13 cellular contexts compared by ENCODE assay signal in genomic region chr12:6225630-6226001, GRCh38. TPM values are rescaled to one million over a fixed set of nuclear protein-coding genes. Genes with fewer than 3 reads are reported as not detected.
A peak's percentile ranks its signal among the peaks of the same experiment; 100 is the strongest.
DNase-seq lines count a peak whose midpoint lies in the region; ATAC-seq and TF ChIP-seq lines count a peak whose summit lies in the region.
"Had no signal": no experiment of that assay in that cellular context is flagged by ENCODE, and none has a peak within 500 bp of the region (broad histone marks: within the 10 kb centered on the region; RNA-seq: fewer than 3 reads in every experiment).

No MANE protein-coding gene starts in this region.

- TF ChIP-seq CTCF in GM23338 (conservative IDR thresholded peaks at IDR 0.05; ENCODE audit: low read depth in 2 of 2) = no peak
- TF ChIP-seq CTCF in right lobe of liver (IDR thresholded peaks at IDR 0.05) = no peak
- no peak for TF ChIP-seq CTCF in stomach (IDR thresholded peaks at IDR 0.05)

- peaks cover 83% of the 10 kb centered on the region for H3K79me2 ChIP-seq in GM23338 (replicated peaks; ENCODE audit: insufficient read depth)

- CTCF ChIA-PET in CD4-positive, alpha-beta memory T cell (lab: Charles Lee; ENCODE audit: partially characterized antibody) = no interaction called here

- no peak for TF ChIP-seq EP300 in stomach (IDR thresholded peaks at IDR 0.05)

- no peaks in the 10 kb centered on the region for H3K9me2 ChIP-seq in GM23338 (ENCODE audit: insufficient read depth)

- peak overlapping the region; percentile 21; the same call in 1 of the 2 replicates for H3K27ac Mint-ChIP-seq in GM23338
- H3K27ac Mint-ChIP-seq in CD4-positive, alpha-beta memory T cell = no peak overlapping the region
- H3K27ac Mint-ChIP-seq in stimulated activated naive B cell treated with anti-CD40 and anti-IgM and Interleukin-4, amounts not matched to agents 10 μg/mL and 1 μg/mL and 100 μg/mL, for 72 hours = no peak overlapping the region
- H3K27ac Mint-ChIP-seq: CD4-positive, alpha-beta T cell had no signal

- H3K27ac ChIP-seq in GM23338 (ENCODE audit: low read depth) = peak overlapping the region; percentile 68; the same call in 1 of the 2 replicates
- peak overlapping the region; percentile 95 for H3K27ac ChIP-seq in cingulate gyrus (ENCODE audit: low read depth, low read length)
- H3K27ac ChIP-seq in right lobe of liver = peak overlapping the region; percentile 30 to 85 (median 79)
- peak overlapping the region; percentile 43 to 99 (median 90) for H3K27ac ChIP-seq in stomach
- no peak overlapping the region for H3K27ac ChIP-seq in CD4-positive, alpha-beta memory T cell (ENCODE audit: low read depth, low read length)
- H3K27ac ChIP-seq: KMS-11 had no signal

- H3K36me3 ChIP-seq in GM23338 (ENCODE audit: insufficient read depth) (peaks cover 13% of the 10 kb centered on the region), right lobe of liver (no peaks in the 10 kb centered on the region), stomach (peaks cover 0 to 19% (median 4%) of the 10 kb centered on the region in 4 donors)
- no peaks in the 10 kb centered on the region for H3K36me3 ChIP-seq in CD4-positive, alpha-beta memory T cell (ENCODE audit: insufficient read depth, low read length)

- no peaks in the 10 kb centered on the region for H3K27me3 ChIP-seq in GM23338 (ENCODE audit: insufficient read depth)
- H3K27me3 ChIP-seq in right lobe of liver = no peaks in the 10 kb centered on the region
- H3K27me3 ChIP-seq in stomach = no peaks in the 10 kb centered on the region
- no peaks in the 10 kb centered on the region for H3K27me3 ChIP-seq in CD4-positive, alpha-beta memory T cell (ENCODE audit: insufficient read depth, low read length)

- H3F3A ChIP-seq in GM23338 (replicated peaks; ENCODE audit: low read depth) = peaks cover 7% of the 10 kb centered on the region; the same call in 1 of the 2 replicates

- H3K9me3 ChIP-seq in right lobe of liver = no peaks in the 10 kb centered on the region
- H3K9me3 ChIP-seq in stomach = no peaks in the 10 kb centered on the region
- no peaks in the 10 kb centered on the region for H3K9me3 ChIP-seq in CD4-positive, alpha-beta memory T cell (ENCODE audit: control insufficient read depth in 1 of 2, low read length in 2 of 2)
- H3K9me3 ChIP-seq: HAP-1 had no signal

- no peaks in the 10 kb centered on the region for H3K9me3 Mint-ChIP-seq in GM23338
- H3K9me3 Mint-ChIP-seq in CD4-positive, alpha-beta memory T cell = no peaks in the 10 kb centered on the region
- H3K9me3 Mint-ChIP-seq in stimulated activated naive B cell treated with anti-CD40 and anti-IgM and Interleukin-4, amounts not matched to agents 10 μg/mL and 1 μg/mL and 100 μg/mL, for 72 hours = no peaks in the 10 kb centered on the region
- H3K9me3 Mint-ChIP-seq: CD4-positive, alpha-beta T cell had no signal

- DNase-seq in GM23338 (ENCODE audit: low spot score) = no peak
- no peak for DNase-seq in right lobe of liver
- no peak for DNase-seq in stomach
- no peak for DNase-seq in CD4-positive, alpha-beta memory T cell
- DNase-seq in stimulated activated naive B cell treated with anti-CD40 and anti-IgM and Interleukin-4, amounts not matched to agents 10 μg/mL and 1 μg/mL and 100 μg/mL, for 72 hours = no peak
- DNase-seq in retina = no peak
- DNase-seq: amniotic stem cell; CD4-positive, alpha-beta T cell; T-helper 9 cell had no signal

- H3K4me3 Mint-ChIP-seq in GM23338 = no peak overlapping the region
- no peak overlapping the region for H3K4me3 Mint-ChIP-seq in CD4-positive, alpha-beta memory T cell
- no peak overlapping the region for H3K4me3 Mint-ChIP-seq in stimulated activated naive B cell treated with anti-CD40 and anti-IgM and Interleukin-4, amounts not matched to agents 10 μg/mL and 1 μg/mL and 100 μg/mL, for 72 hours
- H3K4me3 Mint-ChIP-seq: CD4-positive, alpha-beta T cell had no signal

- POLR2A ChIA-PET in CD4-positive, alpha-beta memory T cell (lab: Charles Lee; ENCODE audit: partially characterized antibody) = no interaction called here

- no peak overlapping the region for H2AFZ ChIP-seq in GM23338

- peaks cover 47% of the 10 kb centered on the region for H3K36me3 Mint-ChIP-seq in GM23338 (ENCODE audit: low read depth)
- no peaks in the 10 kb centered on the region for H3K36me3 Mint-ChIP-seq in CD4-positive, alpha-beta memory T cell
- no peaks in the 10 kb centered on the region for H3K36me3 Mint-ChIP-seq in stimulated activated naive B cell treated with anti-CD40 and anti-IgM and Interleukin-4, amounts not matched to agents 10 μg/mL and 1 μg/mL and 100 μg/mL, for 72 hours

- no peak overlapping the region for H3K4me2 ChIP-seq in GM23338
- H3K4me2 ChIP-seq: KMS-11 had no signal

- ATAC-seq in GM23338 (no peak), right lobe of liver (no peak), HG02678 (IDR thresholded peaks at IDR 0.05; ENCODE audit: unreplicated experiment) (no peak)
- ATAC-seq in stimulated activated naive B cell treated with anti-CD40 and anti-IgM and Interleukin-4, amounts not matched to agents 10 μg/mL and 1 μg/mL and 100 μg/mL, for 72 hours (replicated peaks) = no peak

- peaks cover 21% of the 10 kb centered on the region for H4K20me1 ChIP-seq in GM23338 (replicated peaks; ENCODE audit: insufficient read depth)

- no peak for TF ChIP-seq POLR2A in right lobe of liver (IDR thresholded peaks at IDR 0.05)
- no peak for TF ChIP-seq POLR2A in stomach (IDR thresholded peaks at IDR 0.05)

- no peaks in the 10 kb centered on the region for H3K27me3 Mint-ChIP-seq in GM23338 (ENCODE audit: insufficient read depth, low read depth, poor library complexity)
- peaks cover 0 to 1% of the 10 kb centered on the region in 2 donors for H3K27me3 Mint-ChIP-seq in CD4-positive, alpha-beta memory T cell
- peaks cover 0 to 4% of the 10 kb centered on the region in 2 donors for H3K27me3 Mint-ChIP-seq in stimulated activated naive B cell treated with anti-CD40 and anti-IgM and Interleukin-4, amounts not matched to agents 10 μg/mL and 1 μg/mL and 100 μg/mL, for 72 hours
- H3K27me3 Mint-ChIP-seq: CD4-positive, alpha-beta T cell had no signal

- H3K4me3 ChIP-seq in GM23338 (no peak overlapping the region), right lobe of liver (no peak overlapping the region), stomach (no peak overlapping the region)
- no peak overlapping the region for H3K4me3 ChIP-seq in CD4-positive, alpha-beta memory T cell (ENCODE audit: low read length in 2 of 2)
- H3K4me3 ChIP-seq: HAP-1 had no signal

- H3K4me1 Mint-ChIP-seq in GM23338 = peaks cover 28% of the 10 kb centered on the region
- H3K4me1 Mint-ChIP-seq in CD4-positive, alpha-beta memory T cell = peaks cover 3 to 8% (median 5%) of the 10 kb centered on the region in 4 donors
- H3K4me1 Mint-ChIP-seq in stimulated activated naive B cell treated with anti-CD40 and anti-IgM and Interleukin-4, amounts not matched to agents 10 μg/mL and 1 μg/mL and 100 μg/mL, for 72 hours = peaks cover 23 to 50% of the 10 kb centered on the region in 2 donors

- intact Hi-C loops in right lobe of liver (cut with DNase I) = no loop called here
- intact Hi-C loops in stomach (cut with DNase I; ENCODE audit: low total_unique reads) = no loop called here
- intact Hi-C loops in CD4-positive, alpha-beta memory T cell (cut with micrococcal nuclease) = no loop called here

- H3K4me1 ChIP-seq in GM23338 (ENCODE audit: insufficient read depth) = no peaks in the 10 kb centered on the region
- peaks cover 0 to 20% (median 2%) of the 10 kb centered on the region in 4 donors for H3K4me1 ChIP-seq in right lobe of liver
- H3K4me1 ChIP-seq in stomach = peaks cover 80 to 100% (median 97%) of the 10 kb centered on the region in 4 donors
- H3K4me1 ChIP-seq in CD4-positive, alpha-beta memory T cell (ENCODE audit: insufficient read depth, low read length) = peaks cover 11% of the 10 kb centered on the region
- H3K4me1 ChIP-seq: HAP-1 had no signal

- WGBS in right lobe of liver (ENCODE audit: insufficient coverage, low coverage, low lambda C conversion rate, missing lambda C conversion rate) = 66% methylated on average over 5 of the region's 5 CpGs
- WGBS in stomach, 5 donors = 43 to 66% (median 54%) methylated on average over 5 of the region's 5 CpGs

TF ChIP-seq in GM23338, 12 proteins besides CTCF, POLR2A, EP300 and RAD21 (continues in another document):
- TF ChIP-seq EZH2phosphoT487 (IDR thresholded peaks at IDR 0.05; ENCODE audit: unreplicated experiment) = no peak

RNA-seq across cellular contexts. Expression of gene CD9, which starts 25.4 kb away (rescaled TPM):
- 222 and 227 TPM in 2 replicates for total RNA-seq in GM23338 (2014; rRNA removed; shearing (Covaris generic))
- polyA plus RNA-seq in GM23338 (2016; fragmentation: Nextera tagmentation; extraction: Ambion mirVana) (250 and 251 TPM in 2 replicates), stomach (100 to 1,000 TPM in 2 of 3 donors, 10 to 100 TPM in 1; 51.0 to 421 (median 124) TPM)
- total RNA-seq in right lobe of liver (10 to 100 TPM; 17.2 to 65.7 (median 34.2) TPM), stomach (100 to 1,000 TPM in 3 of 5 donors, 10 to 100 TPM in 2; 68.1 to 297 (median 154) TPM)
- 1 to 10 TPM; 4.5 to 5.8 TPM for total RNA-seq in CD4-positive, alpha-beta memory T cell
- polyA plus RNA-seq in CD4-positive, alpha-beta memory T cell = 1 to 10 TPM; 1.4 to 4.4 TPM
